In the genomic region with DNA sequence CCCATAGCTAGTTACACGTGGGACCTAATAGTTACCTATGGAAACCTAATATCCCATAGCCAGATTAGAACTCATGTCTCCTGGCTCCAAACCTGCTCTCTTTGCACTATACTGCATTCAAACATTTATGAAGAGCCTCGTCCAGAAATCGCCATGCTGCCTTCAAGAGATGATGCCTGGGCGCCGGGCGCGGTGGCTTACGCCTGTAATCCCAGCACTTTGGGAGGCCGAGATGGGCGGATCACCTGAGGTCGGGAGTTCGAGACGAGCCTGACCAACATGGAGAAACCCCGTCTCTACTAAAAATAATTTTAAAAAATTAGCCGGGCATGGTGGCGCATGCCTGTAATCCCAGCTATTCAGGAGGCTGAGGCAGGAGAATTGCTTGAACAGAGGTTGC, we compare ENCODE assay signal across 2 cellular contexts. TPM values are rescaled to one million over a fixed set of nuclear protein-coding genes. Genes with fewer than 3 reads are reported as not detected.
"Had no signal": no experiment of that assay in that cellular context is flagged by ENCODE, and none has a peak within 500 bp of the region (broad histone marks: within the 10 kb centered on the region; RNA-seq: fewer than 3 reads in every experiment).

No MANE protein-coding gene starts in this region.

RNA-seq across cellular contexts. Expression of a gene that starts 46.8 kb away (rescaled TPM):
- total RNA-seq: SK-MEL-5, urinary bladder had no signal
